Comparison of ENCODE assay signal across 1 cellular context in the genomic region with DNA sequence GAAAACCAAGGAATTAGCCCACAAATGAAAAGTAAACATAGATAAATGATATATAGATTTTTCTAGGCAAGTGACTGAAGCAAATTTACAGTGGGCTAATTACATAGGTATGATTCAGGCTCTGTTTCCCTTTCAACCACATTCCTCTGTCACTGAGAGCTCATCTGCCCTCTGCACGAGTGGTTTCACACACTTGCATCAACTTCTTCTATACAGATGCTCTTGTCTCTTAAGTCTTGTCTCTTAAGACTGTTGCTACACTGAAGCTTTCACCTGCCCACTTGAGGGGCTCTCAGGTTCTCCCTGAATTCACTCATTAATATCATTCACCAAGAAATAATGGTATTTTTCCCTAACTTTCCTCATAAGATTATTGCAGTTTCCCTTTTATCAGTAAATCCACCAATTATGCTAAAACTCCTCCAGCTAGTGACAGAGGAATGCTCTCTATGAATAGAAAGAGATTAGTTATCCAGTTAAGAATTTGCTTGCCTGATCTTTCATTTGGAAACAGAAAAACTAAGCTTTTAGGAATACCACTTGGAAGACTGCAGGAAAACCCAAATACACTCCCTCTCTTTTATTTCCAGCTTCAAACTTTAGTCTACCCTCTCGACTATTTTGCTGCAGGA.
TF ChIP-seq lines count a peak whose summit lies in the region.

No MANE protein-coding gene starts in this region.

TF ChIP-seq in GM23338, 12 proteins besides CTCF, POLR2A, EP300 and RAD21 (continued from another document):
- TF ChIP-seq, protein P1, sequence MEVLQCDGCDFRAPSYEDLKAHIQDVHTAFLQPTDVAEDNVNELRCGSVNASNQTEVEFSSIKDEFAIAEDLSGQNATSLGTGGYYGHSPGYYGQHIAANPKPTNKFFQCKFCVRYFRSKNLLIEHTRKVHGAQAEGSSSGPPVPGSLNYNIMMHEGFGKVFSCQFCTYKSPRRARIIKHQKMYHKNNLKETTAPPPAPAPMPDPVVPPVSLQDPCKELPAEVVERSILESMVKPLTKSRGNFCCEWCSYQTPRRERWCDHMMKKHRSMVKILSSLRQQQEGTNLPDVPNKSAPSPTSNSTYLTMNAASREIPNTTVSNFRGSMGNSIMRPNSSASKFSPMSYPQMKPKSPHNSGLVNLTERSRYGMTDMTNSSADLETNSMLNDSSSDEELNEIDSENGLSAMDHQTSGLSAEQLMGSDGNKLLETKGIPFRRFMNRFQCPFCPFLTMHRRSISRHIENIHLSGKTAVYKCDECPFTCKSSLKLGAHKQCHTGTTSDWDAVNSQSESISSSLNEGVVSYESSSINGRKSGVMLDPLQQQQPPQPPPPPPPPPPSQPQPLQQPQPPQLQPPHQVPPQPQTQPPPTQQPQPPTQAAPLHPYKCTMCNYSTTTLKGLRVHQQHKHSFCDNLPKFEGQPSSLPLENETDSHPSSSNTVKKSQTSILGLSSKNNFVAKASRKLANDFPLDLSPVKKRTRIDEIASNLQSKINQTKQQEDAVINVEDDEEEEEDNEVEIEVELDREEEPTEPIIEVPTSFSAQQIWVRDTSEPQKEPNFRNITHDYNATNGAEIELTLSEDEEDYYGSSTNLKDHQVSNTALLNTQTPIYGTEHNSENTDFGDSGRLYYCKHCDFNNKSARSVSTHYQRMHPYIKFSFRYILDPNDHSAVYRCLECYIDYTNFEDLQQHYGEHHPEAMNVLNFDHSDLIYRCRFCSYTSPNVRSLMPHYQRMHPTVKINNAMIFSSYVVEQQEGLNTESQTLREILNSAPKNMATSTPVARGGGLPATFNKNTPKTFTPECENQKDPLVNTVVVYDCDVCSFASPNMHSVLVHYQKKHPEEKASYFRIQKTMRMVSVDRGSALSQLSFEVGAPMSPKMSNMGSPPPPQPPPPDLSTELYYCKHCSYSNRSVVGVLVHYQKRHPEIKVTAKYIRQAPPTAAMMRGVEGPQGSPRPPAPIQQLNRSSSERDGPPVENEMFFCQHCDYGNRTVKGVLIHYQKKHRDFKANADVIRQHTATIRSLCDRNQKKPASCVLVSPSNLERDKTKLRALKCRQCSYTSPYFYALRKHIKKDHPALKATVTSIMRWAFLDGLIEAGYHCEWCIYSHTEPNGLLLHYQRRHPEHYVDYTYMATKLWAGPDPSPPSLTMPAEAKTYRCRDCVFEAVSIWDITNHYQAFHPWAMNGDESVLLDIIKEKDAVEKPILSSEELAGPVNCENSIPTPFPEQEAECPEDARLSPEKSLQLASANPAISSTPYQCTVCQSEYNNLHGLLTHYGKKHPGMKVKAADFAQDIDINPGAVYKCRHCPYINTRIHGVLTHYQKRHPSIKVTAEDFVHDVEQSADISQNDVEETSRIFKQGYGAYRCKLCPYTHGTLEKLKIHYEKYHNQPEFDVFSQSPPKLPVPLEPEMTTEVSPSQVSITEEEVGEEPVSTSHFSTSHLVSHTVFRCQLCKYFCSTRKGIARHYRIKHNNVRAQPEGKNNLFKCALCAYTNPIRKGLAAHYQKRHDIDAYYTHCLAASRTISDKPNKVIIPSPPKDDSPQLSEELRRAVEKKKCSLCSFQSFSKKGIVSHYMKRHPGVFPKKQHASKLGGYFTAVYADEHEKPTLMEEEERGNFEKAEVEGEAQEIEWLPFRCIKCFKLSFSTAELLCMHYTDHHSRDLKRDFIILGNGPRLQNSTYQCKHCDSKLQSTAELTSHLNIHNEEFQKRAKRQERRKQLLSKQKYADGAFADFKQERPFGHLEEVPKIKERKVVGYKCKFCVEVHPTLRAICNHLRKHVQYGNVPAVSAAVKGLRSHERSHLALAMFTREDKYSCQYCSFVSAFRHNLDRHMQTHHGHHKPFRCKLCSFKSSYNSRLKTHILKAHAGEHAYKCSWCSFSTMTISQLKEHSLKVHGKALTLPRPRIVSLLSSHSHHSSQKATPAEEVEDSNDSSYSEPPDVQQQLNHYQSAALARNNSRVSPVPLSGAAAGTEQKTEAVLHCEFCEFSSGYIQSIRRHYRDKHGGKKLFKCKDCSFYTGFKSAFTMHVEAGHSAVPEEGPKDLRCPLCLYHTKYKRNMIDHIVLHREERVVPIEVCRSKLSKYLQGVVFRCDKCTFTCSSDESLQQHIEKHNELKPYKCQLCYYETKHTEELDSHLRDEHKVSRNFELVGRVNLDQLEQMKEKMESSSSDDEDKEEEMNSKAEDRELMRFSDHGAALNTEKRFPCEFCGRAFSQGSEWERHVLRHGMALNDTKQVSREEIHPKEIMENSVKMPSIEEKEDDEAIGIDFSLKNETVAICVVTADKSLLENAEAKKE (CRISPR knock-in tag; IDR thresholded peaks at IDR 0.05) = no peak
- TF ChIP-seq NANOG (IDR thresholded peaks at IDR 0.05; ENCODE audit: borderline replicate concordance) = no peak
- no peak for TF ChIP-seq ZNF331 (CRISPR knock-in tag; IDR thresholded peaks at IDR 0.05; ENCODE audit: low read depth)
- TF ChIP-seq, protein P2, sequence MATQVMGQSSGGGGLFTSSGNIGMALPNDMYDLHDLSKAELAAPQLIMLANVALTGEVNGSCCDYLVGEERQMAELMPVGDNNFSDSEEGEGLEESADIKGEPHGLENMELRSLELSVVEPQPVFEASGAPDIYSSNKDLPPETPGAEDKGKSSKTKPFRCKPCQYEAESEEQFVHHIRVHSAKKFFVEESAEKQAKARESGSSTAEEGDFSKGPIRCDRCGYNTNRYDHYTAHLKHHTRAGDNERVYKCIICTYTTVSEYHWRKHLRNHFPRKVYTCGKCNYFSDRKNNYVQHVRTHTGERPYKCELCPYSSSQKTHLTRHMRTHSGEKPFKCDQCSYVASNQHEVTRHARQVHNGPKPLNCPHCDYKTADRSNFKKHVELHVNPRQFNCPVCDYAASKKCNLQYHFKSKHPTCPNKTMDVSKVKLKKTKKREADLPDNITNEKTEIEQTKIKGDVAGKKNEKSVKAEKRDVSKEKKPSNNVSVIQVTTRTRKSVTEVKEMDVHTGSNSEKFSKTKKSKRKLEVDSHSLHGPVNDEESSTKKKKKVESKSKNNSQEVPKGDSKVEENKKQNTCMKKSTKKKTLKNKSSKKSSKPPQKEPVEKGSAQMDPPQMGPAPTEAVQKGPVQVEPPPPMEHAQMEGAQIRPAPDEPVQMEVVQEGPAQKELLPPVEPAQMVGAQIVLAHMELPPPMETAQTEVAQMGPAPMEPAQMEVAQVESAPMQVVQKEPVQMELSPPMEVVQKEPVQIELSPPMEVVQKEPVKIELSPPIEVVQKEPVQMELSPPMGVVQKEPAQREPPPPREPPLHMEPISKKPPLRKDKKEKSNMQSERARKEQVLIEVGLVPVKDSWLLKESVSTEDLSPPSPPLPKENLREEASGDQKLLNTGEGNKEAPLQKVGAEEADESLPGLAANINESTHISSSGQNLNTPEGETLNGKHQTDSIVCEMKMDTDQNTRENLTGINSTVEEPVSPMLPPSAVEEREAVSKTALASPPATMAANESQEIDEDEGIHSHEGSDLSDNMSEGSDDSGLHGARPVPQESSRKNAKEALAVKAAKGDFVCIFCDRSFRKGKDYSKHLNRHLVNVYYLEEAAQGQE (IDR thresholded peaks at IDR 0.05; ENCODE audit: unreplicated experiment) = no peak
- no peak for TF ChIP-seq ZNF114 (CRISPR knock-in tag; IDR thresholded peaks at IDR 0.05)
- no peak for TF ChIP-seq POLR2AphosphoS5 (IDR thresholded peaks at IDR 0.05; ENCODE audit: low read depth)
- TF ChIP-seq EZH2 (IDR thresholded peaks at IDR 0.05; ENCODE audit: low read depth, unreplicated experiment) = no peak
- no peak for TF ChIP-seq STAT1 (IDR thresholded peaks at IDR 0.05; ENCODE audit: unreplicated experiment)
TF ChIP-seq in GM23338: peak in this region for 0.
